ENCODE assay signal across 12 cellular contexts in genomic region chr6:82954937-82955577, GRCh38.
DNase-seq lines count a peak whose midpoint lies in the region; ATAC-seq, FAIRE-seq and TF ChIP-seq lines count a peak whose summit lies in the region.
"Had no signal": no experiment of that assay in that cellular context is flagged by ENCODE, and none has a peak within 500 bp of the region (broad histone marks: within the 10 kb centered on the region; RNA-seq: fewer than 3 reads in every experiment).

No MANE protein-coding gene starts in this region.

- no peaks in the 10 kb centered on the region for H3K79me2 ChIP-seq in GM12878 (ENCODE audit: control insufficient read depth, insufficient read depth, low read length)
- H3K79me2 ChIP-seq: parathyroid adenoma had no signal

- H3K36me3 ChIP-seq in GM12878 (ENCODE audit: control insufficient read depth in 2 of 2, insufficient read depth in 2 of 2, low read length in 1 of 2), result no peaks in the 10 kb centered on the region
- H3K36me3 ChIP-seq in breast epithelium, result no peaks in the 10 kb centered on the region

- no peak for FAIRE-seq in GM12878 (lab: Jason Lieb, UNC)
- FAIRE-seq: A549 had no signal

- CTCF ChIA-PET in GM12878 (lab: Yijun Ruan, JAX), result interaction anchor here (0.5 to 1.1 kb wide), 2 partner anchors 21 to 63 kb away, joined by 3 to 4 read pairs; no protein-coding TSS in a partner anchor

- DNase-seq in ACHN (peak; percentile 47), GM12878 (ENCODE audit: low read depth, low spot score) (no peak), NCI-H524 (lab: John Stamatoyannopoulos, UW) (no peak), cortex of kidney (lab: John Stamatoyannopoulos, UW) (no peak), RPMI8226 (no peak), breast epithelium (ENCODE audit: low spot score in 2 of 2) (no peak)
- DNase-seq: NCI-H146, T-helper 1 cell had no signal

- in situ Hi-C loops in ACHN (cut with HindIII; ENCODE audit: low pct_ligation_motif_present, low pct_unique_long_range_greater_than_20kb, low sequenced_read_pairs), result no loop called here
- in situ Hi-C loops in GM12878 (cut with MboI), result no loop called here

- SMC1A ChIA-PET in GM12878 (lab: Charles Lee; ENCODE audit: uncharacterized antibody, unreplicated experiment), result interaction anchor here (1.0 kb wide), 1 partner anchor 9 kb away, joined by 3 read pairs; no protein-coding TSS in a partner anchor

- TF ChIP-seq EP300 in GM12878 (IDR thresholded peaks at IDR 0.05; ENCODE audit: borderline replicate concordance in 1 of 2, control insufficient read depth in 1 of 2, low read depth in 2 of 2, low read length in 2 of 2), result no peak

- TF ChIP-seq POLR2A in GM12878 (IDR thresholded peaks at IDR 0.05; ENCODE audit: low read depth, low read length) (no peak), breast epithelium (IDR thresholded peaks at IDR 0.05) (no peak)

- H3K4me1 ChIP-seq in GM12878 (ENCODE audit: control insufficient read depth, insufficient read depth, low read length) (peaks cover 11% of the 10 kb centered on the region), breast epithelium (no peaks in the 10 kb centered on the region)
- H3K4me1 ChIP-seq: A549, parathyroid adenoma had no signal

- RAD21 ChIA-PET in GM12878 (lab: Charles Lee; ENCODE audit: unreplicated experiment), result no interaction called here

- WGBS in GM12878 (ENCODE audit: insufficient coverage, insufficient replicate concordance, low lambda C conversion rate, missing lambda C conversion rate), result 41% methylated on average over 4 of the region's 4 CpGs

- H4K20me1 ChIP-seq in GM12878 (ENCODE audit: control insufficient read depth, insufficient read depth), result no peaks in the 10 kb centered on the region

- intact Hi-C loops in GM12878 (cut with micrococcal nuclease; ENCODE audit: unreplicated experiment), result no loop called here
- intact Hi-C loops in breast epithelium (cut with DNase I; ENCODE audit: low total_unique reads), result no loop called here

- BruUV-seq in GM12878 (replicated peaks; lab: Mats Ljungman, UMichigan), result no TSS peak

- TF ChIP-seq CTCF in GM12878 (IDR thresholded peaks at IDR 0.05 in 2 of 3, conservative IDR thresholded peaks at IDR 0.05 in 1 of 3; ENCODE audit: control insufficient read depth in 2 of 3, extremely low read depth in 1 of 3, insufficient read depth in 1 of 3, low read depth in 3 of 3, low read length in 3 of 3) (no peak), breast epithelium (IDR thresholded peaks at IDR 0.05) (no peak)

- POLR2A ChIA-PET in GM12878 (lab: Charles Lee), result no interaction called here

- H2AFZ ChIP-seq in GM12878 (ENCODE audit: control insufficient read depth, low read depth, low read length), result no peak overlapping the region
- H2AFZ ChIP-seq: parathyroid adenoma had no signal

- H3K27me3 ChIP-seq in GM12878 (replicated peaks in 1 of 2; ENCODE audit: control insufficient read depth in 2 of 2, insufficient read depth in 2 of 2, low read length in 1 of 2) (no peaks in the 10 kb centered on the region), breast epithelium (no peaks in the 10 kb centered on the region)

- no peak overlapping the region for H3K27ac ChIP-seq in GM12878 (ENCODE audit: control insufficient read depth, insufficient read depth)
- H3K27ac ChIP-seq in breast epithelium, result no peak overlapping the region
- H3K27ac ChIP-seq: A549, parathyroid adenoma had no signal

- H3K9me3 ChIP-seq in GM12878 (replicated peaks; ENCODE audit: control insufficient read depth, insufficient read depth, low read length), result no peaks in the 10 kb centered on the region
- H3K9me3 ChIP-seq in breast epithelium, result no peaks in the 10 kb centered on the region
- H3K9me3 ChIP-seq: A549 had no signal

- no peak for TF ChIP-seq RAD21 in GM12878 (IDR thresholded peaks at IDR 0.05; ENCODE audit: insufficient read depth, low read depth, low read length)

- no peak overlapping the region; the same call in 1 of the 2 replicates for H3K4me2 ChIP-seq in GM12878 (ENCODE audit: control insufficient read depth, insufficient read depth)
- H3K4me2 ChIP-seq: A549 had no signal

- H3K4me3 ChIP-seq in GM12878 (no peak overlapping the region), breast epithelium (no peak overlapping the region)
- H3K4me3 ChIP-seq: A549 had no signal

- H3K9ac ChIP-seq in GM12878 (ENCODE audit: control insufficient read depth, insufficient read depth, low read length), result no peak overlapping the region
- H3K9ac ChIP-seq: parathyroid adenoma had no signal

- ATAC-seq in GM19463 (IDR thresholded peaks at IDR 0.05; ENCODE audit: unreplicated experiment) (peak; percentile 90), HG03342 (IDR thresholded peaks at IDR 0.05; ENCODE audit: unreplicated experiment) (peak; percentile 81), GM12878 (peak; percentile 74)
- ATAC-seq: A549 had no signal

TF ChIP-seq in GM12878, 131 proteins besides CTCF, POLR2A, EP300 and RAD21:
- TF ChIP-seq SMARCA5 (IDR thresholded peaks at IDR 0.05) (no peak), REST (IDR thresholded peaks at IDR 0.05; ENCODE audit: low read depth, low read length) (no peak)
TF ChIP-seq in GM12878: peak in this region for 0.
